ENCODE assay signal across 1 cellular context in the genomic region with DNA sequence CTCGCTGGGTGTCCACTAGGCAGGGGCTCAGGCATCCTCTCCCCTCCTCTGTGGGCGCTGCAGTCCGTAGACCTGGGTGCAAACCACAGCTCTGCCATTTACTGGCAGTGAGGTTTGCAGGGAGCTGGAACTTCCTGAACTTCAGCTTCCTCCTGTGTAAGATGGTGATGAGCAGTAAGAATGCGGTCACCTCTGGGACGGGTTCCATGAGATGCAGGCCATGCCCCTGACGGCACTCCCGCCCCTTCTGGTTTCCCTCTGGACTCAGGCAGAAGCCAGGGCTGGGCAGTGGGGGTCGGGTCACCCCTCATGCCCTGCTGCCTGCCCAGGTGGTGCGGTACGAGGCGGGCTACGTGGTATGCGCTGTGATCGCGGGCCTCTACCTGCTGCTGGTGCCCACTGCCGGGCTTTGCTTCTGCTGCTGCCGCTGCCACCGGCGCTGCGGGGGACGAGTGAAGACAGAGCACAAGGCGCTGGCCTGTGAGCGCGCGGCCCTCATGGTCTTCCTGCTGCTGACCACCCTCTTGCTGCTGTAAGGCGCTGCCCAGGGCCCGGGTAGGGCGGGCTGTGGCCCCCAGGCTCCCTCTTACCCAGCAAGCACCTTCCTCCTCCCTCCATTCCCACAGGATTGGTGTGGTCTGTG.
TF ChIP-seq lines count a peak whose summit lies in the region.

No MANE protein-coding gene starts in this region.

TF ChIP-seq in SK-N-SH, 30 proteins besides CTCF, POLR2A, EP300 and RAD21:
- TF ChIP-seq NRF1 (IDR thresholded peaks at IDR 0.05; ENCODE audit: low read depth, low read length) (no peak), JUND (IDR thresholded peaks at IDR 0.05) (no peak), YY1 (IDR thresholded peaks at IDR 0.05; ENCODE audit: low read depth) (no peak)
TF ChIP-seq in SK-N-SH: peak in this region for 0.
